In genomic region chr12:87866602-87867292, GRCh38 we compare ENCODE assay signal across 8 cellular contexts.
DNase-seq lines count a peak whose midpoint lies in the region; ATAC-seq and TF ChIP-seq lines count a peak whose summit lies in the region.

No MANE protein-coding gene starts in this region.

- H3K4me3 ChIP-seq in epithelial cell of esophagus (ENCODE audit: low read length): no peak overlapping the region

- in situ Hi-C loops in G401 (cut with HindIII; ENCODE audit: low sequenced_read_pairs): no loop called here

- peak; percentile 51 for ATAC-seq in GM18870 (IDR thresholded peaks at IDR 0.05; ENCODE audit: unreplicated experiment)
- ATAC-seq in GM21360 (IDR thresholded peaks at IDR 0.05; ENCODE audit: unreplicated experiment): no peak

- DNase-seq in AG09319 (ENCODE audit: extremely low read depth, low read depth) (no peak), LoVo (ENCODE audit: low spot score) (peak; percentile 34), epithelial cell of esophagus (ENCODE audit: low read depth) (peak; percentile 60), G401 (ENCODE audit: low spot score) (no peak), GDM1 (lab: John Stamatoyannopoulos, UW) (no peak), germinal center (ENCODE audit: low spot score) (no peak)

- TF ChIP-seq CTCF in AG09319 (IDR thresholded peaks at IDR 0.05; ENCODE audit: low read depth, low read length): peak; percentile 64
- peak; percentile 82 for TF ChIP-seq CTCF in epithelial cell of esophagus (IDR thresholded peaks at IDR 0.05; ENCODE audit: insufficient read depth, low read depth, low read length, missing control alignments)

Comparison
In these comparisons a context has a peak if more than half of its experiments do, and no peak if none do; other contexts are left out.
1. DNase-seq: peak in LoVo (single experiment) and epithelial cell of esophagus (single experiment); none in AG09319 (single experiment), G401 (single experiment), GDM1 (single experiment) and germinal center (single experiment).